In genomic region chr1:180269848-180270766, GRCh38 we compare ENCODE assay signal across 8 cellular contexts. TPM values are rescaled to one million over a fixed set of nuclear protein-coding genes. Genes with fewer than 3 reads are reported as not detected.
DNase-seq lines count a peak whose midpoint lies in the region; ATAC-seq and TF ChIP-seq lines count a peak whose summit lies in the region.

No MANE protein-coding gene starts in this region.

- H3K9me3 ChIP-seq in lower lobe of right lung, result no peaks in the 10 kb centered on the region

- no peaks in the 10 kb centered on the region for H3K27me3 ChIP-seq in lower lobe of right lung (ENCODE audit: low read depth)

- in situ Hi-C loops in T47D (cut with HindIII; ENCODE audit: low pct_unique_long_range_greater_than_20kb, low sequenced_read_pairs), result no loop called here

- H3K4me3 ChIP-seq in lower lobe of right lung, result no peak overlapping the region

- H3K36me3 ChIP-seq in lower lobe of right lung, result peaks cover 10% of the 10 kb centered on the region

- ATAC-seq in lower lobe of right lung, result peak; percentile 31 to 65
- no peak for ATAC-seq in GM21515 (IDR thresholded peaks at IDR 0.05; ENCODE audit: unreplicated experiment)
- no peak for ATAC-seq in GM21423 (IDR thresholded peaks at IDR 0.05; ENCODE audit: unreplicated experiment)
- ATAC-seq in GM19455 (IDR thresholded peaks at IDR 0.05; ENCODE audit: unreplicated experiment), result no peak

- no peak overlapping the region for H3K27ac ChIP-seq in lower lobe of right lung

- intact Hi-C loops in lower lobe of right lung (cut with DNase I), result no loop called here

- DNase-seq in CD1c-positive myeloid dendritic cell (ENCODE audit: extremely low spot score) (peak; percentile 39), LHCN-M2 (ENCODE audit: low read depth) (peak; percentile 62), T47D (ENCODE audit: low read depth in 1 of 2, low spot score in 1 of 2) (peak; percentile 66 to 89), lower lobe of right lung (no peak), AG20443 (ENCODE audit: low spot score) (no peak)

- no peaks in the 10 kb centered on the region for H3K4me1 ChIP-seq in lower lobe of right lung

- TF ChIP-seq CTCF in lower lobe of right lung (IDR thresholded peaks at IDR 0.05), result no peak

RNA-seq across cellular contexts. Expression of gene LHX4, which starts 40.0 kb away (rescaled TPM):
- total RNA-seq in LHCN-M2 (2014; rRNA removed), result 0.11 and 0.13 TPM in 2 replicates
- 0.19 TPM for polyA plus RNA-seq in LHCN-M2 (2012)
- total RNA-seq in lower lobe of right lung, result not detected

Comparison
In these comparisons a context has a peak if more than half of its experiments do, and no peak if none do; other contexts are left out.
1. DNase-seq: peak in CD1c-positive myeloid dendritic cell (single experiment), LHCN-M2 (single experiment) and T47D (2 of 2); none in lower lobe of right lung (single experiment) and AG20443 (single experiment).
2. ATAC-seq: peak in lower lobe of right lung (2 of 2); none in GM21515 (single experiment), GM21423 (single experiment) and GM19455 (single experiment).